ENCODE assay signal across 2 cellular contexts in the genomic region with DNA sequence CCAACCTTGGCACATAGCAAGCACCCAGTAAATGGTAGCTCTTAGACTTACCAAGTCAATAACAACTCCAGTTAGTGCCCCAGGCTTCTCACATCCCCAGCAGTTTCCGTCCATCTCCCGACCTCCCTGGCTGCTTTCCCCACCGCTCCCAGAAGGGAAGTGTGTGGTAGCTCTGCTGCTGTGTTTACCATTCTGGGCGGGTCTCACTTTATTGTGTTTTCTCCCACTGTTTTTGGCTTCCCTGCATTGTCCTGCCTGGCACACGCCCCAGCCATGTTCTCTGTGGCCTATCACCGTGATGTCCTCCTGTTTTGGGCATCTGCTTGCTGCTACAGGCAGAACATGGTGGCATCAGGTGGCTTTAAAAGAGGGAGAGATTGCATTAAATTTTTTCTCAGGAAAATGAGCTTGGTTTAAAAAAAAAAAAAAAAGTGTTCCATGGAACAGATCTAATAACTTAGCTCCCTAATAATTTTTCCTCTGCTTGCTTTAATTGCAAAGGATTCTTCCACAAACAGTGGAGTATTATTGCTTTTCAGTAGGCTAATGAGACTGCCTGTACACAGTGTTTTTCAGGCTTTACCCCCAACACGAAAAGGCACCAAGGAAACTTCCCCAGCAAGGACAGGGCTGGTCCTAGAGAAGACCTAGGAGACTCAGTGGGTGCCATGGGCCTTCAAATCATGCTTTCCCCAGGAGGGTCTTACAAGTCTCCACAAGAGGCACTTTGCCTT.
TF ChIP-seq lines count a peak whose summit lies in the region.

No MANE protein-coding gene starts in this region.

TF ChIP-seq in H1, 55 proteins besides CTCF, POLR2A, EP300 and RAD21 (continued from another document):
- no peak for TF ChIP-seq RBBP5 (IDR thresholded peaks at IDR 0.05; ENCODE audit: borderline replicate concordance, low read depth, low read length)
- TF ChIP-seq, protein P1, sequence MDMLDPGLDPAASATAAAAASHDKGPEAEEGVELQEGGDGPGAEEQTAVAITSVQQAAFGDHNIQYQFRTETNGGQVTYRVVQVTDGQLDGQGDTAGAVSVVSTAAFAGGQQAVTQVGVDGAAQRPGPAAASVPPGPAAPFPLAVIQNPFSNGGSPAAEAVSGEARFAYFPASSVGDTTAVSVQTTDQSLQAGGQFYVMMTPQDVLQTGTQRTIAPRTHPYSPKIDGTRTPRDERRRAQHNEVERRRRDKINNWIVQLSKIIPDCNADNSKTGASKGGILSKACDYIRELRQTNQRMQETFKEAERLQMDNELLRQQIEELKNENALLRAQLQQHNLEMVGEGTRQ (IDR thresholded peaks at IDR 0.05; ENCODE audit: low read length) = no peak
- TF ChIP-seq, protein P2, sequence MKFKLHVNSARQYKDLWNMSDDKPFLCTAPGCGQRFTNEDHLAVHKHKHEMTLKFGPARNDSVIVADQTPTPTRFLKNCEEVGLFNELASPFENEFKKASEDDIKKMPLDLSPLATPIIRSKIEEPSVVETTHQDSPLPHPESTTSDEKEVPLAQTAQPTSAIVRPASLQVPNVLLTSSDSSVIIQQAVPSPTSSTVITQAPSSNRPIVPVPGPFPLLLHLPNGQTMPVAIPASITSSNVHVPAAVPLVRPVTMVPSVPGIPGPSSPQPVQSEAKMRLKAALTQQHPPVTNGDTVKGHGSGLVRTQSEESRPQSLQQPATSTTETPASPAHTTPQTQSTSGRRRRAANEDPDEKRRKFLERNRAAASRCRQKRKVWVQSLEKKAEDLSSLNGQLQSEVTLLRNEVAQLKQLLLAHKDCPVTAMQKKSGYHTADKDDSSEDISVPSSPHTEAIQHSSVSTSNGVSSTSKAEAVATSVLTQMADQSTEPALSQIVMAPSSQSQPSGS (IDR thresholded peaks at IDR 0.05; ENCODE audit: low read length) = no peak

TF ChIP-seq in HEK293T, 16 proteins besides CTCF, POLR2A, EP300 and RAD21 (continued from another document):
- no peak for TF ChIP-seq FOXA1 (IDR thresholded peaks at IDR 0.05)
- TF ChIP-seq ZNF384 (IDR thresholded peaks at IDR 0.05) = no peak
- TF ChIP-seq TARDBP (IDR thresholded peaks at IDR 0.05) = no peak
- TF ChIP-seq ARNT (IDR thresholded peaks at IDR 0.05) = no peak
- no peak for TF ChIP-seq CTBP1 (IDR thresholded peaks at IDR 0.05; ENCODE audit: borderline replicate concordance)
- no peak for TF ChIP-seq FOXM1 (IDR thresholded peaks at IDR 0.05; ENCODE audit: borderline replicate concordance)
- TF ChIP-seq L3MBTL2 (conservative IDR thresholded peaks at IDR 0.05) = no peak
- TF ChIP-seq FOXK2 (IDR thresholded peaks at IDR 0.05) = no peak
- TF ChIP-seq BHLHE40 (IDR thresholded peaks at IDR 0.05; ENCODE audit: borderline replicate concordance) = no peak
